Comparison of ENCODE assay signal across 8 cellular contexts in genomic region chr17:34146440-34147043, GRCh38.
DNase-seq lines count a peak whose midpoint lies in the region; ATAC-seq and TF ChIP-seq lines count a peak whose summit lies in the region.

No MANE protein-coding gene starts in this region.

- no peak for ATAC-seq in activated CD4-positive, CD25-positive, alpha-beta regulatory T cell treated with anti-CD3 and anti-CD28 coated beads, Interleukin-2, amount 50 U/mL, for 24 hours
- no peak for ATAC-seq in activated T-cell treated with anti-CD3 and anti-CD28 coated beads, Interleukin-2, amount 50 U/mL, for 4 hours
- ATAC-seq in heart right ventricle (peak in 3 of 8 donors; percentile 41 to 64 (median 61)), HG02840 (IDR thresholded peaks at IDR 0.05; ENCODE audit: low FRiP score, unreplicated experiment) (no peak)

- peak; percentile 4 for DNase-seq in activated CD4-positive, CD25-positive, alpha-beta regulatory T cell treated with anti-CD3 and anti-CD28 coated beads, Interleukin-2, amount 50 U/mL, for 16 hours (ENCODE audit: low read depth, low spot score)
- DNase-seq in NCI-H774 (lab: John Stamatoyannopoulos, UW) (peak; percentile 32), heart right ventricle (peak; percentile 37 to 53), AG08395 (ENCODE audit: low spot score) (no peak)
- peak; percentile 19 for DNase-seq in activated T-cell treated with anti-CD3 and anti-CD28 coated beads, Interleukin-2, amount 50 U/mL, for 4 hours
- DNase-seq in stimulated activated CD4-positive, alpha-beta T cell treated with anti-CD3 and anti-CD28 coated beads, Interleukin-1b, Interleukin-23, amount 100 ng/mL, for 4 hours (ENCODE audit: low read depth in 2 of 2) = peak; percentile 9 to 23

- TF ChIP-seq CTCF in heart right ventricle (IDR thresholded peaks at IDR 0.05) = peak; percentile 18 to 65 (median 54)

- intact Hi-C loops in heart right ventricle (cut with DNase I) = loop anchor here (2.0 to 10.0 kb wide), 9 partner anchors 64 to 369 kb away; no protein-coding TSS in a partner anchor

- H3K4me1 ChIP-seq in heart right ventricle = no peaks in the 10 kb centered on the region

- H3K27me3 ChIP-seq in heart right ventricle = peaks cover 0 to 46% (median 23%) of the 10 kb centered on the region in 7 donors

- H3K36me3 ChIP-seq in heart right ventricle = no peaks in the 10 kb centered on the region

- peaks cover 15% of the 10 kb centered on the region for H3K27me3 Mint-ChIP-seq in activated T-cell treated with anti-CD3 and anti-CD28 coated beads, Interleukin-2, amount 50 U/mL, for 4 hours (ENCODE audit: low read depth)

- H3K9me3 ChIP-seq in heart right ventricle = no peaks in the 10 kb centered on the region

- no peak overlapping the region for H3K4me3 Mint-ChIP-seq in activated T-cell treated with anti-CD3 and anti-CD28 coated beads, Interleukin-2, amount 50 U/mL, for 4 hours

- no peaks in the 10 kb centered on the region for H3K9me3 Mint-ChIP-seq in activated T-cell treated with anti-CD3 and anti-CD28 coated beads, Interleukin-2, amount 50 U/mL, for 4 hours

- no peaks in the 10 kb centered on the region for H3K4me1 Mint-ChIP-seq in activated T-cell treated with anti-CD3 and anti-CD28 coated beads, Interleukin-2, amount 50 U/mL, for 4 hours (ENCODE audit: low read depth)

- WGBS in heart right ventricle, 2 donors = 31 to 39% methylated on average over 5 of the region's 5 CpGs

- H3K36me3 Mint-ChIP-seq in activated T-cell treated with anti-CD3 and anti-CD28 coated beads, Interleukin-2, amount 50 U/mL, for 4 hours (ENCODE audit: insufficient read depth) = no peaks in the 10 kb centered on the region

- no peak overlapping the region for H3K27ac ChIP-seq in heart right ventricle

- H3K4me3 ChIP-seq in heart right ventricle = no peak overlapping the region
